Comparison of ENCODE assay signal across 19 cellular contexts in the genomic region with DNA sequence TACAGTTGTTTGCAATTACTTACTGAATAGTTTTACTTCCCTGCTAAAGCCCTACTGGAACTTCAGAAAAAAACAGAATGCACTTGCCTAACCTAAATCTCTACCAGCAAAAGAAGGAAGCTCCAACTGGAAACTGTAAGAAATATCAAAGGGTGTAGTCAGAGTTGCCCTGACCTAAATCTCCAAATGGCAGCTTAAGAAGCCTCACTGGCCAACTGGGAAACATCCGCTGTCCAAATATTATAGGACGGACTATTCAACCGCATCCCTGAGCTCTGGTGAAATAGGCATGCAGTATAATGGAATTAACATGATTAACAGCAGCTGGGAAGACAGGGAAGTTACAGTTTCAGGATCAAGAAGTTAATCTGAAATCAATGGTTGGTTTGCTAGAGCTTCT. TPM values are rescaled to one million over a fixed set of nuclear protein-coding genes. Genes with fewer than 3 reads are reported as not detected.
DNase-seq lines count a peak whose midpoint lies in the region; ATAC-seq and TF ChIP-seq lines count a peak whose summit lies in the region.
"Had no signal": no experiment of that assay in that cellular context is flagged by ENCODE, and none has a peak within 500 bp of the region (broad histone marks: within the 10 kb centered on the region; RNA-seq: fewer than 3 reads in every experiment).

No MANE protein-coding gene starts in this region.

- DNase-seq in Right ventricle myocardium superior (no peak), cardiac septum (ENCODE audit: low spot score) (no peak), epidermal melanocyte (ENCODE audit: insufficient read length, low spot score) (peak; percentile 25), osteoblast (ENCODE audit: insufficient read length, low spot score, missing footprints) (no peak), aorta (no peak), T1000 (lab: John Stamatoyannopoulos, UW) (no peak)
- DNase-seq in activated CD4-positive, alpha-beta T cell treated with anti-CD3 and anti-CD28 coated beads for 1 hour: no peak
- DNase-seq: ACHN, Calu3, hippocampal formation, Karpas-422, left colon, NCI-H1694 treated with DMSO at 0.1 percent for 48 hours, NCI-H446 treated with DMSO at 0.1 percent for 48 hours, PC-3, substantia nigra had no signal

- H4K20me1 ChIP-seq in osteoblast (ENCODE audit: insufficient read depth, low read length): peaks cover 2% of the 10 kb centered on the region

- H2AFZ ChIP-seq in osteoblast (ENCODE audit: low read length): no peak overlapping the region

- no peak for TF ChIP-seq CTCF in osteoblast (IDR thresholded peaks at IDR 0.05; ENCODE audit: extremely low read depth, low read depth, low read length)

- WGBS in aorta, 2 donors: 69 to 71% methylated on average over 3 of the region's 3 CpGs

- H3K79me2 ChIP-seq in osteoblast (ENCODE audit: insufficient read depth, low read length): peaks cover 19% of the 10 kb centered on the region

- H3K36me3 ChIP-seq in osteoblast (ENCODE audit: insufficient read depth, low read length) (peaks cover 67% of the 10 kb centered on the region), aorta (ENCODE audit: control insufficient read depth in 1 of 2, insufficient read depth in 2 of 2, low read length in 1 of 2) (peaks cover 0 to 7% of the 10 kb centered on the region in 2 donors)
- H3K36me3 ChIP-seq: breast epithelium had no signal

- intact Hi-C loops in Right ventricle myocardium superior (cut with DNase I) (no loop called here), cardiac septum (cut with DNase I) (no loop called here), aorta (cut with DNase I) (no loop called here)

- H3K9me3 ChIP-seq in osteoblast (ENCODE audit: low read depth, low read length): no peaks in the 10 kb centered on the region
- no peaks in the 10 kb centered on the region for H3K9me3 ChIP-seq in aorta (ENCODE audit: control insufficient read depth, low read length)
- H3K9me3 ChIP-seq: breast epithelium had no signal

- H3K27ac ChIP-seq in osteoblast (ENCODE audit: low read depth, low read length): peak overlapping the region; percentile 30
- H3K27ac ChIP-seq in aorta (ENCODE audit: low read depth in 1 of 2, low read length in 2 of 2): peak overlapping the region; percentile 58 to 98
- H3K27ac ChIP-seq: VCaP had no signal

- H3K27me3 ChIP-seq in osteoblast (ENCODE audit: insufficient read depth, low read length) (no peaks in the 10 kb centered on the region), aorta (ENCODE audit: control insufficient read depth in 1 of 2, insufficient read depth in 2 of 2, low read length in 1 of 2) (no peaks in the 10 kb centered on the region)
- H3K27me3 ChIP-seq: breast epithelium had no signal

- H3K4me1 ChIP-seq in osteoblast (ENCODE audit: insufficient read depth, low read length): no peaks in the 10 kb centered on the region
- no peaks in the 10 kb centered on the region for H3K4me1 ChIP-seq in aorta (ENCODE audit: control insufficient read depth in 1 of 2, insufficient read depth in 2 of 2, low read length in 2 of 2)
- H3K4me1 ChIP-seq: breast epithelium had no signal

- no peak overlapping the region for H3K4me2 ChIP-seq in osteoblast (ENCODE audit: insufficient read depth, low read length)

- ATAC-seq in Right ventricle myocardium superior (ENCODE audit: poor library complexity): peak; percentile 51
- peak; percentile 11 for ATAC-seq in aorta (ENCODE audit: low FRiP score)
- ATAC-seq in GM21528 (IDR thresholded peaks at IDR 0.05; ENCODE audit: low FRiP score, unreplicated experiment): no peak
- ATAC-seq: left colon, PC-3 had no signal

- H3K4me3 ChIP-seq in osteoblast (ENCODE audit: insufficient read depth, low read length) (no peak overlapping the region), aorta (ENCODE audit: low read length in 2 of 2) (no peak overlapping the region)
- H3K4me3 ChIP-seq: breast epithelium had no signal

RNA-seq across cellular contexts. Expression of gene ANAPC7, which starts 24.3 kb away (rescaled TPM):
- 32.6 TPM for total RNA-seq in Right ventricle myocardium superior
- 35.3 TPM for total RNA-seq in cardiac septum
- 28.0 and 31.5 TPM in 2 replicates for total RNA-seq in osteoblast
- total RNA-seq in aorta: 10 to 100 TPM; 37.5 to 50.3 TPM
- polyA plus RNA-seq in aorta: 10 to 100 TPM; 17.2 to 47.0 TPM
